2 cellular contexts compared by ENCODE assay signal in the genomic region with DNA sequence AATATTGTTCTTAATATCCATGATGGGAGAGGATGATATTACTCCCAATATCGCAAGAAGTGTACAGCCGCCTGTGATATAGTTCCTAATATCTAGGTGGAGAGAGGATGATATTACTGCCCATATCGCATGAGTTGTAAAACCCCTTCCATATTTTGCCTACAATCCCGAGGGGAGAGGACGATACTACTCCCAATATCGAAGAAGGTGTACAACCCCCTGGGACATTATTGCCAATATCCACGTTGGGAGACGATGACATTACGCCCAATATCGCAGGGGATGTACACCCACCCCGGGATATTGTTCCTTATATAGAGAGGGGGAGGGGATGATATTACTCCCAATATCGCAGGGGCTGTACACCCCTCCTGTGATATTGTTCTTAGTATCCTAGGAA. TPM values are rescaled to one million over a fixed set of nuclear protein-coding genes. Genes with fewer than 3 reads are reported as not detected.
"Had no signal": no experiment of that assay in that cellular context is flagged by ENCODE, and none has a peak within 500 bp of the region (broad histone marks: within the 10 kb centered on the region; RNA-seq: fewer than 3 reads in every experiment).

No MANE protein-coding gene starts in this region.

RNA-seq across cellular contexts. Expression of a gene that starts 17.1 kb away (rescaled TPM):
- total RNA-seq: LHCN-M2, M059J had no signal
